Comparison of ENCODE assay signal across 28 cellular contexts in genomic region chr5:146388418-146388817, GRCh38. TPM values are rescaled to one million over a fixed set of nuclear protein-coding genes. Genes with fewer than 3 reads are reported as not detected.
DNase-seq lines count a peak whose midpoint lies in the region; ATAC-seq, FAIRE-seq and TF ChIP-seq lines count a peak whose summit lies in the region.
"Had no signal": no experiment of that assay in that cellular context is flagged by ENCODE, and none has a peak within 500 bp of the region (broad histone marks: within the 10 kb centered on the region; RNA-seq: fewer than 3 reads in every experiment).

No MANE protein-coding gene starts in this region.

- no peak overlapping the region for H2BK120ac ChIP-seq in IMR-90 (ENCODE audit: low read depth, low read length)

- no peak overlapping the region for H4K91ac ChIP-seq in IMR-90 (ENCODE audit: insufficient read depth, low read depth, low read length)

- no peak overlapping the region for H3K27ac Mint-ChIP-seq in astrocyte (ENCODE audit: unreplicated experiment)
- H3K27ac Mint-ChIP-seq: activated CD4-positive, alpha-beta T cell treated with anti-CD3 and anti-CD28 coated beads, Interleukin-2, amount 10 ng/mL, durations not matched to agents 7 days and 5 days; B cell; naive thymus-derived CD8-positive, alpha-beta T cell; T-cell had no signal

- no peak overlapping the region for H3K56ac ChIP-seq in IMR-90 (ENCODE audit: extremely low read depth, insufficient read depth, low read length)

- no peaks in the 10 kb centered on the region for H3K9me1 ChIP-seq in IMR-90 (ENCODE audit: insufficient read depth, low read length)

- ATAC-seq in IMR-90 (ENCODE audit: low read depth) = no peak; the same call in 1 of the 2 replicates
- ATAC-seq: naive thymus-derived CD8-positive, alpha-beta T cell; Right ventricle myocardium inferior; T-cell had no signal

- no peak overlapping the region for H4K5ac ChIP-seq in IMR-90 (ENCODE audit: low read depth, low read length)

- 28% methylated on average over 2 of the region's 2 CpGs; no CpG with 5 or more reads in 1 of the 2 experiments for WGBS in IMR-90 (ENCODE audit: extremely low coverage in 2 of 2, insufficient read length in 1 of 2), 2 experiments
- 52 to 67% (median 64%) methylated on average over 2 of the region's 2 CpGs for WGBS in small intestine, 3 donors

- H2AFZ ChIP-seq in IMR-90 (replicated peaks; ENCODE audit: low read length, poor library complexity) = no peak overlapping the region
- H2AFZ ChIP-seq in astrocyte (ENCODE audit: low read depth, low read length) = no peak overlapping the region
- H2AFZ ChIP-seq: parathyroid adenoma had no signal

- TF ChIP-seq CTCF in IMR-90 (conservative IDR thresholded peaks at IDR 0.05; ENCODE audit: low read depth, low read length) (no peak), astrocyte (IDR thresholded peaks at IDR 0.05; ENCODE audit: insufficient read depth, low read depth, low read length) (no peak)

- no peak overlapping the region for H2BK5ac ChIP-seq in IMR-90 (ENCODE audit: low read depth, low read length, poor library complexity, severe bottlenecking)

- DNase-seq in EH (ENCODE audit: low read depth) (peak; percentile 37), IMR-90 (peak; percentile 29), astrocyte (ENCODE audit: low read depth) (peak; percentile 84), iris pigment epithelial cell (ENCODE audit: low read depth) (peak; percentile 62), NCI-H2171 (lab: John Stamatoyannopoulos, UW) (no peak), T-helper 2 cell (no peak), small intestine (no peak)
- no peak for DNase-seq in stimulated activated CD4-positive, alpha-beta T cell treated with anti-CD3 and anti-CD28 coated beads, Interleukin-12 subunit alpha, Interleukin-12 subunit beta, amount 100 ng/mL, for 4 hours
- DNase-seq: activated CD4-positive, alpha-beta T cell treated with anti-CD3 and anti-CD28 coated beads, Interleukin-2, amount 10 ng/mL, durations not matched to agents 7 days and 5 days; amygdala; Caco-2; colonic mucosa; foreskin melanocyte; hypothalamus; kidney; naive thymus-derived CD8-positive, alpha-beta T cell; NCI-H1417 treated with DMSO at 0.1 percent for 48 hours; NCI-H446 treated with DMSO at 0.1 percent for 48 hours; stimulated activated CD4-positive, alpha-beta T cell treated with anti-CD3 and anti-CD28 coated beads, Interleukin-2, amount 100 ng/mL, for 48 hours; stomach; T-cell; trophoblast cell had no signal

- H3K4me1 ChIP-seq in IMR-90 (ENCODE audit: control insufficient read depth, insufficient read depth, low read length) (no peaks in the 10 kb centered on the region), astrocyte (ENCODE audit: insufficient read depth, low read length) (peaks cover 4% of the 10 kb centered on the region), small intestine (ENCODE audit: control insufficient read depth in 2 of 2, insufficient read depth in 1 of 2, low read depth in 1 of 2, low read length in 1 of 2) (no peaks in the 10 kb centered on the region)
- H3K4me1 ChIP-seq: Caco-2, colonic mucosa, parathyroid adenoma, stomach had no signal

- no peak overlapping the region for H2AK5ac ChIP-seq in IMR-90 (ENCODE audit: low read depth, low read length)

- H3K14ac ChIP-seq in IMR-90 (replicated peaks; ENCODE audit: low read depth, low read length) = no peak overlapping the region

- H3K9ac ChIP-seq in IMR-90 (ENCODE audit: low read depth, low read length) = no peak overlapping the region
- H3K9ac ChIP-seq in astrocyte (ENCODE audit: low read length) = no peak overlapping the region
- H3K9ac ChIP-seq: parathyroid adenoma had no signal

- no peaks in the 10 kb centered on the region for H3K9me3 Mint-ChIP-seq in astrocyte (ENCODE audit: unreplicated experiment)
- H3K9me3 Mint-ChIP-seq: activated CD4-positive, alpha-beta T cell treated with anti-CD3 and anti-CD28 coated beads, Interleukin-2, amount 10 ng/mL, durations not matched to agents 7 days and 5 days; naive thymus-derived CD8-positive, alpha-beta T cell; T-cell had no signal

- H3K9me3 ChIP-seq in IMR-90 (ENCODE audit: control insufficient read depth, insufficient read depth, low read length) (no peaks in the 10 kb centered on the region), astrocyte (ENCODE audit: insufficient read depth, low read depth, low read length) (no peaks in the 10 kb centered on the region), small intestine (ENCODE audit: control insufficient read depth, low read depth) (no peaks in the 10 kb centered on the region)
- H3K9me3 ChIP-seq: Caco-2, colonic mucosa, stomach had no signal

- in situ Hi-C loops in IMR-90 (cut with MboI; ENCODE audit: low sequenced_read_pairs) = no loop called here

- H4K8ac ChIP-seq in IMR-90 (ENCODE audit: low read depth in 2 of 2, low read length in 2 of 2) = no peak overlapping the region

- H3K4me2 ChIP-seq in IMR-90 (ENCODE audit: low read depth, low read length) (no peak overlapping the region), astrocyte (ENCODE audit: low read length) (peak overlapping the region; percentile 59)

- peaks cover 2% of the 10 kb centered on the region; the same call in 1 of the 2 replicates for H3K27me3 ChIP-seq in IMR-90 (ENCODE audit: control insufficient read depth, insufficient read depth, low read length)
- no peaks in the 10 kb centered on the region for H3K27me3 ChIP-seq in astrocyte (ENCODE audit: insufficient read depth, low read length)
- H3K27me3 ChIP-seq in small intestine (ENCODE audit: control insufficient read depth in 2 of 2, insufficient read depth in 2 of 2, low read length in 2 of 2) = no peaks in the 10 kb centered on the region
- H3K27me3 ChIP-seq: colonic mucosa had no signal

- no peaks in the 10 kb centered on the region for H3K79me1 ChIP-seq in IMR-90 (ENCODE audit: low read depth in 1 of 2, low read length in 2 of 2)

- H3K18ac ChIP-seq in IMR-90 (ENCODE audit: low read depth, low read length) = no peak overlapping the region

- no peak for TF ChIP-seq POLR2A in IMR-90 (IDR thresholded peaks at IDR 0.05; ENCODE audit: low read depth, low read length)

- no peaks in the 10 kb centered on the region for H3K36me3 Mint-ChIP-seq in astrocyte (ENCODE audit: low read depth, unreplicated experiment)
- H3K36me3 Mint-ChIP-seq: naive thymus-derived CD8-positive, alpha-beta T cell; T-cell had no signal

- no peaks in the 10 kb centered on the region for H3K4me1 Mint-ChIP-seq in astrocyte (ENCODE audit: low read depth, unreplicated experiment)
- H3K4me1 Mint-ChIP-seq: activated CD4-positive, alpha-beta T cell treated with anti-CD3 and anti-CD28 coated beads, Interleukin-2, amount 10 ng/mL, durations not matched to agents 7 days and 5 days; B cell; naive thymus-derived CD8-positive, alpha-beta T cell; T-cell had no signal

- H3K36me3 ChIP-seq in IMR-90 (ENCODE audit: control insufficient read depth, insufficient read depth, low read length) (no peaks in the 10 kb centered on the region), astrocyte (ENCODE audit: insufficient read depth, low read length) (no peaks in the 10 kb centered on the region), small intestine (ENCODE audit: control insufficient read depth in 2 of 2, insufficient read depth in 2 of 2, low read length in 2 of 2) (no peaks in the 10 kb centered on the region)
- H3K36me3 ChIP-seq: colonic mucosa, stomach had no signal

- dilution Hi-C loops in IMR-90 (cut with HindIII; ENCODE audit: low sequenced_read_pairs, unreplicated experiment) = no loop called here

- no TSS peak for BruUV-seq in IMR-90 (replicated peaks; lab: Mats Ljungman, UMichigan)

- H2BK15ac ChIP-seq in IMR-90 (ENCODE audit: low read depth, low read length) = no peak overlapping the region

- H2BK20ac ChIP-seq in IMR-90 (ENCODE audit: low read depth, low read length) = no peak overlapping the region

- CTCF ChIA-PET in IMR-90 (lab: Yijun Ruan, JAX) = interaction anchor here (0.6 kb wide), 1 partner anchor 291 kb away, joined by 3 read pairs; no protein-coding TSS in a partner anchor

- H3K79me2 ChIP-seq in astrocyte (ENCODE audit: insufficient read depth, low read length) = no peaks in the 10 kb centered on the region
- H3K79me2 ChIP-seq: parathyroid adenoma had no signal

- H3K4me3 Mint-ChIP-seq in astrocyte (ENCODE audit: unreplicated experiment) = no peak overlapping the region
- H3K4me3 Mint-ChIP-seq: activated CD4-positive, alpha-beta T cell treated with anti-CD3 and anti-CD28 coated beads, Interleukin-2, amount 10 ng/mL, durations not matched to agents 7 days and 5 days; B cell; naive thymus-derived CD8-positive, alpha-beta T cell; T-cell had no signal

- no peak overlapping the region for H3K23ac ChIP-seq in IMR-90 (ENCODE audit: low read depth, low read length)

- H4K20me1 ChIP-seq in IMR-90 (ENCODE audit: insufficient read depth, low read length) (no peaks in the 10 kb centered on the region), astrocyte (ENCODE audit: insufficient read depth, low read length) (no peaks in the 10 kb centered on the region)

- H3K4me3 ChIP-seq in IMR-90 (ENCODE audit: insufficient read depth, low read depth, low read length) (no peak overlapping the region), astrocyte (ENCODE audit: insufficient read depth, low read depth, low read length) (no peak overlapping the region), small intestine (ENCODE audit: low read depth in 1 of 2, low read length in 2 of 2) (no peak overlapping the region)
- H3K4me3 ChIP-seq: colonic mucosa, stomach had no signal

- H2AK9ac ChIP-seq in IMR-90 (replicated peaks; ENCODE audit: low read depth, low read length, poor library complexity) = no peak overlapping the region

- peaks cover 8% of the 10 kb centered on the region for H3K27me3 Mint-ChIP-seq in astrocyte (ENCODE audit: low read depth, unreplicated experiment)
- H3K27me3 Mint-ChIP-seq: B cell had no signal

- POLR2A ChIA-PET in IMR-90 (lab: Charles Lee; ENCODE audit: unreplicated experiment) = no interaction called here

- peak; percentile 17 for FAIRE-seq in astrocyte (lab: Jason Lieb, UNC)
- no peak for FAIRE-seq in small intestine (lab: Jason Lieb, UNC)
- FAIRE-seq: H1, kidney had no signal

- no peak for TF ChIP-seq RAD21 in IMR-90 (IDR thresholded peaks at IDR 0.05; ENCODE audit: low read length)

- H3K4ac ChIP-seq in IMR-90 (ENCODE audit: low read depth, low read length) = no peak overlapping the region

- intact Hi-C loops in IMR-90 (cut with micrococcal nuclease) = no loop called here

- H3K27ac ChIP-seq in IMR-90 (ENCODE audit: insufficient read depth, low read length) = no peak overlapping the region
- H3K27ac ChIP-seq in astrocyte (ENCODE audit: low read depth, low read length) = no peak overlapping the region
- H3K27ac ChIP-seq in small intestine (ENCODE audit: low read depth in 1 of 2, low read length in 1 of 2) = no peak overlapping the region
- H3K27ac ChIP-seq: colonic mucosa, parathyroid adenoma, stomach had no signal

RNA-seq across cellular contexts. Expression of gene POU4F3, which starts 49.8 kb away (rescaled TPM):
- total RNA-seq in IMR-90 (2012; rRNA removed) (not detected in 2 replicates), astrocyte (0.18 TPM in 1 of 2 replicates, not detected in the other)
- polyA plus RNA-seq in IMR-90 (2012; rRNA removed) (0.02 and 0.06 TPM in 2 replicates), small intestine (under 1 TPM in 1 of 3 donors, not detected in 2; 0.03 TPM)
- 0.02 TPM in 1 of 2 replicates, not detected in the other for polyA plus RNA-seq in IMR-90 (2012; cell fraction: cytosol; rRNA removed)
- 0.09 and 0.14 TPM in 2 replicates for polyA plus RNA-seq in IMR-90 (2012; cell fraction: nucleus; rRNA removed; ENCODE audit: low replicate concordance)
- total RNA-seq: B cell, Caco-2, colonic mucosa, G401, H1, Right ventricle myocardium inferior, skeletal muscle tissue, stomach had no signal

RNA-seq across cellular contexts. Expression of gene TCERG1, which starts 58.7 kb away (rescaled TPM):
- 21.9 and 32.2 TPM in 2 replicates for total RNA-seq in IMR-90 (2012; rRNA removed)
- polyA plus RNA-seq in IMR-90 (2012; rRNA removed) = 44.7 and 49.0 TPM in 2 replicates
- 14.3 and 26.6 TPM in 2 replicates for polyA plus RNA-seq in IMR-90 (2012; cell fraction: cytosol; rRNA removed)
- 90.7 and 162 TPM in 2 replicates for polyA plus RNA-seq in IMR-90 (2012; cell fraction: nucleus; rRNA removed; ENCODE audit: low replicate concordance)
- total RNA-seq in astrocyte = 53.1 and 66.0 TPM in 2 replicates
- 10 to 100 TPM; 22.2 to 30.9 (median 26.7) TPM for polyA plus RNA-seq in small intestine

Comparison
In these comparisons a context has a peak if more than half of its experiments do, and no peak if none do; other contexts are left out.
1. DNase-seq: peak in EH (single experiment), IMR-90 (single experiment), astrocyte (single experiment) and iris pigment epithelial cell (single experiment); none in stimulated activated CD4-positive, alpha-beta T cell treated with anti-CD3 and anti-CD28 coated beads, Interleukin-12 subunit alpha, Interleukin-12 subunit beta, amount 100 ng/mL, for 4 hours (single experiment), NCI-H2171 (single experiment), T-helper 2 cell (0 of 5) and small intestine (single experiment).